Comparison of ENCODE assay signal across 10 cellular contexts in the genomic region with DNA sequence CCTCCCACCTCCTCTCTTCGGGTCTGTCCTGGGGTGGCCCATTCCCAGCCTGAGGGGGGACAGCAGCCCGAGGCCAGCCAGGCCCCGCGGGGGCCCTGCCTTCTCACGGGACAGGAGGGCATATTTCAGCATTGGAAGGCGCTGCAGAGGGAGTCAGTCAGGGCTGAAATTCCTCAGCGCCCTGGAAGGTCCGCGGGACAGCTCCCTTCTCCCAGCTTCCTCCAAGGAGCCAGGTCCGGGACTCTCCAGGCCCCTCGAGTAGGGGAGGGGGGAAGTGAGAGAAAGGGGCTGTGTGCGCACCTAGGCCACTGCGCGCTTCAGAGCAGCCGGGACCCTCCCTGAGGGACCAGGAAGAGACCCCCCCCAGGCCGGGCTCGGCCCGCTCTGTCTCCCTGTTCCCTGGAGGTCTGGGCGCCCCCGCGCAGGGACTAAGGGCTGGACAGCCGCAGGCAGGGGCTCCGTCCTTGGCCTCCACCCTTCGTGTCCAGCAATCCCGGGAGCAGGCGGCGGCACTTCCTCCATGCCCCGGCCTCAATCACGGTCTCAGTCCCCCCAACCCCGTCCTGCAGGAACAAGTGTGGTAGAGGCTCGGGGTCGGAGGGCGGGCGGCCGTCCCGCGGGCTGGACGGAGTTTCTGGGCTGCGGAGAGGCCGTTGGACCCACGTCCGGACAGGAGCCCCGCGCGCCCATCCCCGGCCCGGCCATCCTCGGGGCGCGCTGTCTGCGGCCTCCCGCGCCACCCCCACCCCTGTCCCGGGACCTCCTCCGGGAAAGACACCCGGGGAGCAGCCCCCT. TPM values are rescaled to one million over a fixed set of nuclear protein-coding genes. Genes with fewer than 3 reads are reported as not detected.
DNase-seq lines count a peak whose midpoint lies in the region; TF ChIP-seq lines count a peak whose summit lies in the region.
"Had no signal": no experiment of that assay in that cellular context is flagged by ENCODE, and none has a peak within 500 bp of the region (broad histone marks: within the 10 kb centered on the region; RNA-seq: fewer than 3 reads in every experiment).

No MANE protein-coding gene starts in this region.

- H3K4me1 ChIP-seq in sigmoid colon: peaks cover 0 to 42% (median 40%) of the 10 kb centered on the region in 4 donors

- peaks cover 5% of the 10 kb centered on the region for H3K4me1 Mint-ChIP-seq in HFFc6 (ENCODE audit: low read depth)

- H3K9me3 ChIP-seq in sigmoid colon: no peaks in the 10 kb centered on the region
- H3K9me3 ChIP-seq: thyroid gland had no signal

- no peak for TF ChIP-seq EP300 in sigmoid colon (IDR thresholded peaks at IDR 0.05)

- H3K4me3 Mint-ChIP-seq in HFFc6: no peak overlapping the region

- no peak for TF ChIP-seq POLR2A in sigmoid colon (IDR thresholded peaks at IDR 0.05)

- TF ChIP-seq CTCF in WI38 (IDR thresholded peaks at IDR 0.05; ENCODE audit: low read depth, low read length) (0 out of 2 replicates have a peak, but pooled peaks have one; percentile 2), sigmoid colon (IDR thresholded peaks at IDR 0.05) (no peak), HFFc6 (IDR thresholded peaks at IDR 0.05) (no peak)

- H3K27ac ChIP-seq in sigmoid colon: no peak overlapping the region

- peaks cover 49 to 71% (median 69%) of the 10 kb centered on the region in 3 donors for H3K27me3 ChIP-seq in sigmoid colon

- no peaks in the 10 kb centered on the region for H3K36me3 ChIP-seq in sigmoid colon
- H3K36me3 ChIP-seq: thyroid gland had no signal

- H3K4me3 ChIP-seq in WI38 (ENCODE audit: low read depth, low read length) (no peak overlapping the region; the same call in 1 of the 2 replicates), iPS-11a (ENCODE audit: low read depth, low read length) (peak overlapping the region; percentile 37), sigmoid colon (peak overlapping the region in 3 of 4 donors; percentile 41 to 57 (median 57))

- no peaks in the 10 kb centered on the region for H3K9me3 Mint-ChIP-seq in HFFc6
- H3K9me3 Mint-ChIP-seq: activated T-helper 1 cell treated with anti-CD3 and anti-CD28 coated beads, Interleukin-12 subunit alpha, Interleukin-12 subunit beta, Interleukin-2, Interleukin-4 antibody, amounts not matched to agents 30 ng/mL and 10 ng/mL and 1 ng/mL, durations not matched to agents 14 hours and 24 hours and 36 hours had no signal

- H3K27ac Mint-ChIP-seq in HFFc6: no peak overlapping the region
- H3K27ac Mint-ChIP-seq: activated T-helper 1 cell treated with anti-CD3 and anti-CD28 coated beads, Interleukin-12 subunit alpha, Interleukin-12 subunit beta, Interleukin-2, Interleukin-4 antibody, amounts not matched to agents 30 ng/mL and 10 ng/mL and 1 ng/mL, durations not matched to agents 14 hours and 24 hours and 36 hours had no signal

- WGBS in sigmoid colon, 2 donors: 8 to 9% methylated on average over 56 of the region's 56 CpGs

- no peaks in the 10 kb centered on the region for H3K36me3 Mint-ChIP-seq in HFFc6 (ENCODE audit: low read depth)

- DNase-seq in Daoy (ENCODE audit: low read depth) (peak; percentile 6), sigmoid colon (peak; percentile 63), HFFc6 (no peak), NCI-H446 (lab: John Stamatoyannopoulos, UW) (no peak), GDM1 (lab: John Stamatoyannopoulos, UW) (no peak), NCI-H1105 (lab: John Stamatoyannopoulos, UW) (no peak)

- intact Hi-C loops in sigmoid colon (cut with DNase I): loop anchor here (1.0 to 2.0 kb wide), 2 partner anchors 94 to 545 kb away; no protein-coding TSS in a partner anchor

- peaks cover 2% of the 10 kb centered on the region for H3K27me3 Mint-ChIP-seq in HFFc6 (ENCODE audit: insufficient read depth)

RNA-seq across cellular contexts. Expression of a gene that starts 6.0 kb away (rescaled TPM):
- 0.15 and 1.1 TPM in 2 replicates for total RNA-seq in Daoy (2014; rRNA removed; shearing (Covaris generic))
- total RNA-seq in sigmoid colon: under 1 TPM; 0.33 to 0.55 (median 0.45) TPM
- under 1 TPM in 1 of 3 donors, not detected in 2; 0.83 TPM for polyA plus RNA-seq in sigmoid colon
- total RNA-seq in HFFc6 (2021; fragmentation: NEBNext Ultra II Directional; extraction: Animal tissue kit (Norgen Biotek cat#: 25700)): 1 to 10 TPM; 1.5 to 4.2 (median 1.6) TPM
- total RNA-seq: activated T-helper 1 cell treated with anti-CD3 and anti-CD28 coated beads, Interleukin-12 subunit alpha, Interleukin-12 subunit beta, Interleukin-2, Interleukin-4 antibody, amounts not matched to agents 30 ng/mL and 10 ng/mL and 1 ng/mL, durations not matched to agents 14 hours and 24 hours and 36 hours had no signal

Comparison
In these comparisons a context has a peak if more than half of its experiments do, and no peak if none do; other contexts are left out.
1. DNase-seq: peak in Daoy (single experiment) and sigmoid colon (single experiment); none in HFFc6 (single experiment), NCI-H446 (0 of 2), GDM1 (single experiment) and NCI-H1105 (single experiment).